Comparison of ENCODE assay signal across 19 cellular contexts in genomic region chr18:6203791-6204190, GRCh38.
A peak's percentile ranks its signal among the peaks of the same experiment; 100 is the strongest.
DNase-seq lines count a peak whose midpoint lies in the region; ATAC-seq and TF ChIP-seq lines count a peak whose summit lies in the region.
"Had no signal": no experiment of that assay in that cellular context is flagged by ENCODE, and none has a peak within 500 bp of the region (broad histone marks: within the 10 kb centered on the region; RNA-seq: fewer than 3 reads in every experiment).

No MANE protein-coding gene starts in this region.

- no peak for TF ChIP-seq POLR2A in esophagus muscularis mucosa (IDR thresholded peaks at IDR 0.05; ENCODE audit: low read depth)

- H3K27ac Mint-ChIP-seq in stimulated activated naive CD8-positive, alpha-beta T cell treated with anti-CD3 and anti-CD28 coated beads, Interleukin-15, amount 100 ng/mL, for 72 hours, result no peak overlapping the region
- no peak overlapping the region for H3K27ac Mint-ChIP-seq in stimulated activated memory B cell treated with anti-CD40 and anti-IgM and Interleukin-4, amounts not matched to agents 10 μg/mL and 1 μg/mL and 100 μg/mL, for 72 hours
- H3K27ac Mint-ChIP-seq: activated CD4-positive, alpha-beta memory T cell treated with anti-CD3 and anti-CD28 coated beads, Interleukin-2, amount 10 ng/mL, durations not matched to agents 7 days and 5 days; WTC11 had no signal

- no peaks in the 10 kb centered on the region for H3K27me3 ChIP-seq in esophagus muscularis mucosa
- H3K27me3 ChIP-seq: dorsolateral prefrontal cortex had no signal

- H3K4me3 ChIP-seq in esophagus muscularis mucosa, result no peak overlapping the region
- H3K4me3 ChIP-seq: dorsolateral prefrontal cortex had no signal

- no peaks in the 10 kb centered on the region for H3K36me3 Mint-ChIP-seq in stimulated activated memory B cell treated with anti-CD40 and anti-IgM and Interleukin-4, amounts not matched to agents 10 μg/mL and 1 μg/mL and 100 μg/mL, for 72 hours
- H3K36me3 Mint-ChIP-seq: WTC11 had no signal

- H3K4me1 Mint-ChIP-seq in stimulated activated naive CD8-positive, alpha-beta T cell treated with anti-CD3 and anti-CD28 coated beads, Interleukin-15, amount 100 ng/mL, for 72 hours, result no peaks in the 10 kb centered on the region
- H3K4me1 Mint-ChIP-seq in stimulated activated memory B cell treated with anti-CD40 and anti-IgM and Interleukin-4, amounts not matched to agents 10 μg/mL and 1 μg/mL and 100 μg/mL, for 72 hours, result no peaks in the 10 kb centered on the region
- H3K4me1 Mint-ChIP-seq: activated CD4-positive, alpha-beta memory T cell treated with anti-CD3 and anti-CD28 coated beads, Interleukin-2, amount 10 ng/mL, durations not matched to agents 7 days and 5 days had no signal

- H3K27me3 Mint-ChIP-seq in stimulated activated naive CD8-positive, alpha-beta T cell treated with anti-CD3 and anti-CD28 coated beads, Interleukin-15, amount 100 ng/mL, for 72 hours, result no peaks in the 10 kb centered on the region
- no peaks in the 10 kb centered on the region for H3K27me3 Mint-ChIP-seq in stimulated activated memory B cell treated with anti-CD40 and anti-IgM and Interleukin-4, amounts not matched to agents 10 μg/mL and 1 μg/mL and 100 μg/mL, for 72 hours
- H3K27me3 Mint-ChIP-seq: activated CD4-positive, alpha-beta memory T cell treated with anti-CD3 and anti-CD28 coated beads, Interleukin-2, amount 10 ng/mL, durations not matched to agents 7 days and 5 days had no signal

- no peak for DNase-seq in stimulated activated naive CD8-positive, alpha-beta T cell treated with anti-CD3 and anti-CD28 coated beads, Interleukin-15, amount 100 ng/mL, for 72 hours
- DNase-seq in stimulated activated naive CD8-positive, alpha-beta T cell treated with anti-CD3 and anti-CD28 coated beads, Interleukin-15, Interleukin-2, amounts not matched to agents 100 U/mL and 50 U/mL, for 24 hours, result no peak
- DNase-seq in NCI-H2171 (lab: John Stamatoyannopoulos, UW), result peak; percentile 74
- DNase-seq in esophagus muscularis mucosa (ENCODE audit: extremely low spot score), result peak; percentile 72
- DNase-seq in NCI-H128 (lab: John Stamatoyannopoulos, UW; ENCODE audit: unreplicated experiment), result no peak
- no peak for DNase-seq in cortex of kidney (lab: John Stamatoyannopoulos, UW)
- DNase-seq: activated CD4-positive, alpha-beta memory T cell treated with anti-CD3 and anti-CD28 coated beads, Interleukin-2, amount 10 ng/mL, durations not matched to agents 7 days and 5 days; activated T-cell treated with anti-CD3 and anti-CD28 coated beads for 4 hours; islet precursor cell; KBM-7; mammary epithelial cell; MV-4-11; T-helper 9 cell had no signal

- TF ChIP-seq CTCF in esophagus muscularis mucosa (IDR thresholded peaks at IDR 0.05), result no peak

- no peak for TF ChIP-seq EP300 in esophagus muscularis mucosa (IDR thresholded peaks at IDR 0.05)

- intact Hi-C loops in esophagus muscularis mucosa (cut with DNase I), result no loop called here

- no peaks in the 10 kb centered on the region for H3K36me3 ChIP-seq in esophagus muscularis mucosa

- WGBS in esophagus muscularis mucosa, result 82% methylated on average over 3 of the region's 3 CpGs

- peak; percentile 18 for ATAC-seq in stimulated activated naive CD8-positive, alpha-beta T cell treated with anti-CD3 and anti-CD28 coated beads, Interleukin-15, amount 100 ng/mL, for 72 hours
- no peak for ATAC-seq in stimulated activated naive CD8-positive, alpha-beta T cell treated with anti-CD3 and anti-CD28 coated beads, Interleukin-15, Interleukin-2, amounts not matched to agents 100 U/mL and 50 U/mL, for 24 hours
- no peak for ATAC-seq in stimulated activated memory B cell treated with anti-CD40 and anti-IgM and Interleukin-4, amounts not matched to agents 10 μg/mL and 1 μg/mL and 100 μg/mL, for 72 hours
- ATAC-seq in HG03521 (IDR thresholded peaks at IDR 0.05; ENCODE audit: unreplicated experiment), result no peak
- ATAC-seq: SK-N-SH treated with all-trans-retinoic acid at 6 μM for 48 hours, WTC11 had no signal

- no peak overlapping the region for H3K4me3 Mint-ChIP-seq in stimulated activated naive CD8-positive, alpha-beta T cell treated with anti-CD3 and anti-CD28 coated beads, Interleukin-15, amount 100 ng/mL, for 72 hours
- H3K4me3 Mint-ChIP-seq in stimulated activated memory B cell treated with anti-CD40 and anti-IgM and Interleukin-4, amounts not matched to agents 10 μg/mL and 1 μg/mL and 100 μg/mL, for 72 hours, result no peak overlapping the region
- H3K4me3 Mint-ChIP-seq: activated CD4-positive, alpha-beta memory T cell treated with anti-CD3 and anti-CD28 coated beads, Interleukin-2, amount 10 ng/mL, durations not matched to agents 7 days and 5 days; WTC11 had no signal

- H3K27ac ChIP-seq in esophagus muscularis mucosa (replicated peaks in 1 of 4), result no peak overlapping the region
- H3K27ac ChIP-seq: C4-2B had no signal

- no peaks in the 10 kb centered on the region for H3K9me3 Mint-ChIP-seq in stimulated activated naive CD8-positive, alpha-beta T cell treated with anti-CD3 and anti-CD28 coated beads, Interleukin-15, amount 100 ng/mL, for 72 hours
- H3K9me3 Mint-ChIP-seq in stimulated activated memory B cell treated with anti-CD40 and anti-IgM and Interleukin-4, amounts not matched to agents 10 μg/mL and 1 μg/mL and 100 μg/mL, for 72 hours, result no peaks in the 10 kb centered on the region
- H3K9me3 Mint-ChIP-seq: WTC11 had no signal

- no peaks in the 10 kb centered on the region for H3K4me1 ChIP-seq in esophagus muscularis mucosa

- H3K9me3 ChIP-seq in esophagus muscularis mucosa, result no peaks in the 10 kb centered on the region

Comparison
In these comparisons a context has a peak if more than half of its experiments do, and no peak if none do; other contexts are left out.
1. DNase-seq: peak in NCI-H2171 (single experiment) and esophagus muscularis mucosa (single experiment); none in stimulated activated naive CD8-positive, alpha-beta T cell treated with anti-CD3 and anti-CD28 coated beads, Interleukin-15, amount 100 ng/mL, for 72 hours (0 of 2), stimulated activated naive CD8-positive, alpha-beta T cell treated with anti-CD3 and anti-CD28 coated beads, Interleukin-15, Interleukin-2, amounts not matched to agents 100 U/mL and 50 U/mL, for 24 hours (single experiment), NCI-H128 (single experiment) and cortex of kidney (single experiment).